ENCODE assay signal across 8 cellular contexts in the genomic region with DNA sequence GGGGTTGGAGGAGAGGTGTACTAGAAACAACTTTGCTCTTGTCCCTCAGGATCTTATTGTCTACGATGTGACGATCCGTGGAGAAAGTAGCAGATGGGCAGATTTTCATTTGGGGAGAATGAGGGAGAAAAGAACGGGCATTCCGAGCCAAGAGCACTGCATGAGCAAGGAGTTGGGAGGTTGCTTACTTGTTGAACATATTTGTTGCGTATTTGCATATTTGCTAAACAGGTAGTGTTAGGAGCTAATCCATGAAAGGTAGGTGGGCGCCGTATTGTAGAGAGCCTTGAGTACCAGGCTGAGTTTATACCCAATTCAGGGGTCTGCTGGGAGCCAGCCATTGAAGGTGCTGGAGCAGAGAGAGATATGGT. TPM values are rescaled to one million over a fixed set of nuclear protein-coding genes. Genes with fewer than 3 reads are reported as not detected.
DNase-seq lines count a peak whose midpoint lies in the region; ATAC-seq and TF ChIP-seq lines count a peak whose summit lies in the region.

No MANE protein-coding gene starts in this region.

- no peaks in the 10 kb centered on the region for H4K20me1 ChIP-seq in PC-9 (ENCODE audit: insufficient read depth)

- H3K4me2 ChIP-seq in PC-9 = peak overlapping the region; percentile 93

- TF ChIP-seq CTCF in PC-9 (conservative IDR thresholded peaks at IDR 0.05) (no peak), osteocyte (IDR thresholded peaks at IDR 0.05) (no peak)

- BruUV-seq in PC-9 (replicated peaks; lab: Mats Ljungman, UMichigan) = TSS peak; percentile 53

- H3K27me3 Mint-ChIP-seq in osteocyte (ENCODE audit: unreplicated experiment) = no peaks in the 10 kb centered on the region

- peaks cover 32% of the 10 kb centered on the region for H3K36me3 Mint-ChIP-seq in osteocyte (ENCODE audit: unreplicated experiment)

- H3K4me1 Mint-ChIP-seq in osteocyte (ENCODE audit: unreplicated experiment) = peaks cover 24% of the 10 kb centered on the region

- intact Hi-C loops in PC-9 (cut with micrococcal nuclease; ENCODE audit: unreplicated experiment) = loop anchor here (1.0 to 10.0 kb wide), 5 partner anchors 27 to 385 kb away; a partner anchor contains a TSS

- POLR2A ChIA-PET in PC-9 (lab: Charles Lee; ENCODE audit: unreplicated experiment) = interaction anchor here (0.6 to 0.9 kb wide), 4 partner anchors 23 to 127 kb away, joined by 3 to 14 read pairs (median 8); no protein-coding TSS in a partner anchor

- no peak for ATAC-seq in GM21528 (IDR thresholded peaks at IDR 0.05; ENCODE audit: low FRiP score, unreplicated experiment)

- peaks cover 5% of the 10 kb centered on the region; the same call in 1 of the 2 replicates for H3K4me1 ChIP-seq in PC-9 (replicated peaks; ENCODE audit: insufficient read depth)

- peak overlapping the region; percentile 83 for H3K27ac Mint-ChIP-seq in osteocyte (ENCODE audit: unreplicated experiment)

- CTCF ChIA-PET in PC-9 (lab: Charles Lee) = interaction anchor here (0.5 to 2.1 kb wide), 13 partner anchors 12 to 728 kb away, joined by 3 to 15 read pairs (median 4); a partner anchor contains a TSS

- H3K9me3 ChIP-seq in PC-9 (ENCODE audit: insufficient read depth, low read depth) = no peaks in the 10 kb centered on the region

- peaks cover 6% of the 10 kb centered on the region; the same call in 1 of the 2 replicates for H3F3A ChIP-seq in PC-9 (ENCODE audit: insufficient read depth, low read depth)

- H3K9me3 Mint-ChIP-seq in osteocyte (ENCODE audit: unreplicated experiment) = no peaks in the 10 kb centered on the region

- peaks cover 10% of the 10 kb centered on the region for H3K36me3 ChIP-seq in PC-9 (ENCODE audit: low read depth)

- no peak overlapping the region for H3K27ac ChIP-seq in PC-9
- H3K27ac ChIP-seq in epithelial cell of prostate = peak overlapping the region; percentile 64

- peaks cover 31% of the 10 kb centered on the region for H3K79me2 ChIP-seq in PC-9 (ENCODE audit: low read depth)

- H3K27me3 ChIP-seq in PC-9 (ENCODE audit: insufficient read depth, low read depth) = no peaks in the 10 kb centered on the region

- DNase-seq in COLO829 (ENCODE audit: low spot score) (peak; percentile 13), PC-9 (no peak), epithelial cell of prostate (ENCODE audit: low read depth, low spot score) (no peak), osteocyte (ENCODE audit: extremely low spot score, unreplicated experiment) (no peak), middle frontal gyrus (ENCODE audit: extremely low spot score, low spot score) (no peak), T1000 (lab: John Stamatoyannopoulos, UW) (no peak), NCI-H2171 (lab: John Stamatoyannopoulos, UW) (no peak)

- peak overlapping the region; percentile 94 for H2AFZ ChIP-seq in PC-9

- H3K4me3 ChIP-seq in PC-9 = peak overlapping the region; percentile 75

- H3K9me2 ChIP-seq in PC-9 (ENCODE audit: insufficient read depth) = no peaks in the 10 kb centered on the region

- H3K4me3 Mint-ChIP-seq in osteocyte (ENCODE audit: unreplicated experiment) = peak overlapping the region; percentile 98

RNA-seq across cellular contexts. Expression of a gene that starts 0.5 kb away (rescaled TPM):
- total RNA-seq in PC-9 (2021) (36.0 and 38.8 TPM in 2 replicates), osteocyte (36.5 and 40.9 TPM in 2 replicates)

RNA-seq across cellular contexts. Expression of a gene that starts 0.6 kb away (rescaled TPM):
- total RNA-seq in PC-9 (2021) = 23.1 and 23.7 TPM in 2 replicates
- 33.4 and 35.5 TPM in 2 replicates for total RNA-seq in osteocyte

RNA-seq across cellular contexts. Expression of a gene that starts 11.8 kb away (rescaled TPM):
- total RNA-seq in PC-9 (2021) (24.6 and 27.2 TPM in 2 replicates), osteocyte (35.7 and 36.7 TPM in 2 replicates)

RNA-seq across cellular contexts. Expression of a gene that starts 11.9 kb away (rescaled TPM):
- 47.8 and 52.9 TPM in 2 replicates for total RNA-seq in PC-9 (2021)
- 60.7 and 67.8 TPM in 2 replicates for total RNA-seq in osteocyte

RNA-seq across cellular contexts. Expression of a gene that starts 50.7 kb away (rescaled TPM):
- total RNA-seq in PC-9 (2021) (43.9 and 57.1 TPM in 2 replicates), osteocyte (23.7 and 28.6 TPM in 2 replicates)
